ENCODE assay signal across 10 cellular contexts in genomic region chr2:49770919-49771318, GRCh38.
DNase-seq lines count a peak whose midpoint lies in the region; ATAC-seq and TF ChIP-seq lines count a peak whose summit lies in the region.
"Had no signal": no experiment of that assay in that cellular context is flagged by ENCODE, and none has a peak within 500 bp of the region (broad histone marks: within the 10 kb centered on the region; RNA-seq: fewer than 3 reads in every experiment).

No MANE protein-coding gene starts in this region.

- no peaks in the 10 kb centered on the region for H3K27me3 ChIP-seq in Caco-2 (replicated peaks; ENCODE audit: control insufficient read depth, insufficient read depth, low read length)

- no peak for ATAC-seq in activated CD8-positive, alpha-beta memory T cell treated with anti-CD3 and anti-CD28 coated beads, Interleukin-2, amount 10 ng/mL, durations not matched to agents 7 days and 5 days
- ATAC-seq: HCT116 had no signal

- H3K4me3 Mint-ChIP-seq in Caco-2 (ENCODE audit: unreplicated experiment), result no peak overlapping the region
- no peak overlapping the region for H3K4me3 Mint-ChIP-seq in activated CD8-positive, alpha-beta memory T cell treated with anti-CD3 and anti-CD28 coated beads, Interleukin-2, amount 10 ng/mL, durations not matched to agents 7 days and 5 days
- H3K4me3 Mint-ChIP-seq: activated naive CD8-positive, alpha-beta T cell treated with anti-CD3 and anti-CD28 coated beads, Interleukin-2, amount 10 ng/mL, durations not matched to agents 7 days and 5 days had no signal

- no peaks in the 10 kb centered on the region for H3K36me3 Mint-ChIP-seq in Caco-2 (ENCODE audit: insufficient read depth, unreplicated experiment)
- no peaks in the 10 kb centered on the region for H3K36me3 Mint-ChIP-seq in activated CD8-positive, alpha-beta memory T cell treated with anti-CD3 and anti-CD28 coated beads, Interleukin-2, amount 10 ng/mL, durations not matched to agents 7 days and 5 days
- H3K36me3 Mint-ChIP-seq: activated naive CD8-positive, alpha-beta T cell treated with anti-CD3 and anti-CD28 coated beads, Interleukin-2, amount 10 ng/mL, durations not matched to agents 7 days and 5 days had no signal

- H3K27ac Mint-ChIP-seq in Caco-2 (ENCODE audit: unreplicated experiment), result no peak overlapping the region
- no peak overlapping the region for H3K27ac Mint-ChIP-seq in activated CD8-positive, alpha-beta memory T cell treated with anti-CD3 and anti-CD28 coated beads, Interleukin-2, amount 10 ng/mL, durations not matched to agents 7 days and 5 days
- H3K27ac Mint-ChIP-seq: activated naive CD8-positive, alpha-beta T cell treated with anti-CD3 and anti-CD28 coated beads, Interleukin-2, amount 10 ng/mL, durations not matched to agents 7 days and 5 days had no signal

- H3K4me3 ChIP-seq in Caco-2 (ENCODE audit: low read depth, low read length), result no peak overlapping the region

- no peaks in the 10 kb centered on the region for H3K36me3 ChIP-seq in Caco-2 (ENCODE audit: control insufficient read depth, insufficient read depth, low read length)

- no peaks in the 10 kb centered on the region for H3K4me1 ChIP-seq in Caco-2

- intact Hi-C loops in Caco-2 (cut with micrococcal nuclease; ENCODE audit: unreplicated experiment), result loop anchor here (1.0 kb wide), 1 partner anchor 373 kb away; no protein-coding TSS in a partner anchor

- no peaks in the 10 kb centered on the region for H3K9me3 ChIP-seq in Caco-2

- POLR2A ChIA-PET in Caco-2 (lab: Charles Lee), result no interaction called here

- no peaks in the 10 kb centered on the region for H3K4me1 Mint-ChIP-seq in Caco-2 (ENCODE audit: low read depth, unreplicated experiment)
- no peaks in the 10 kb centered on the region for H3K4me1 Mint-ChIP-seq in activated CD8-positive, alpha-beta memory T cell treated with anti-CD3 and anti-CD28 coated beads, Interleukin-2, amount 10 ng/mL, durations not matched to agents 7 days and 5 days
- H3K4me1 Mint-ChIP-seq: activated naive CD8-positive, alpha-beta T cell treated with anti-CD3 and anti-CD28 coated beads, Interleukin-2, amount 10 ng/mL, durations not matched to agents 7 days and 5 days had no signal

- CTCF ChIA-PET in Caco-2 (lab: Charles Lee), result interaction anchor here (1.1 to 1.7 kb wide), 2 partner anchors 373 to 720 kb away, joined by 4 to 12 read pairs; no protein-coding TSS in a partner anchor
- CTCF ChIA-PET in activated CD8-positive, alpha-beta memory T cell treated with anti-CD3 and anti-CD28 coated beads, Interleukin-2, amount 10 ng/mL, durations not matched to agents 7 days and 5 days (lab: Charles Lee), result no interaction called here

- DNase-seq in Caco-2 (peak in 1 of 2 experiments; percentile 23), H4 (ENCODE audit: low spot score) (peak; percentile 66), amniotic epithelial cell (ENCODE audit: low read depth) (peak; percentile 1), left kidney (ENCODE audit: low read depth, low spot score) (peak; percentile 68), NCI-H2196 treated with DMSO at 0.1 percent for 48 hours (lab: John Stamatoyannopoulos, UW; ENCODE audit: unreplicated experiment) (no peak), GF-D8 (lab: John Stamatoyannopoulos, UW) (no peak)
- DNase-seq in activated CD8-positive, alpha-beta memory T cell treated with anti-CD3 and anti-CD28 coated beads, Interleukin-2, amount 10 ng/mL, durations not matched to agents 7 days and 5 days, result no peak
- no peak for DNase-seq in stimulated activated CD4-positive, alpha-beta T cell treated with anti-CD3 and anti-CD28 coated beads, Interleukin-1b, Interleukin-23, amount 100 ng/mL, for 48 hours
- DNase-seq: activated naive CD8-positive, alpha-beta T cell treated with anti-CD3 and anti-CD28 coated beads, Interleukin-2, amount 10 ng/mL, durations not matched to agents 7 days and 5 days had no signal

- no peaks in the 10 kb centered on the region for H3K27me3 Mint-ChIP-seq in Caco-2 (ENCODE audit: insufficient read depth, unreplicated experiment)
- no peaks in the 10 kb centered on the region for H3K27me3 Mint-ChIP-seq in activated CD8-positive, alpha-beta memory T cell treated with anti-CD3 and anti-CD28 coated beads, Interleukin-2, amount 10 ng/mL, durations not matched to agents 7 days and 5 days
- H3K27me3 Mint-ChIP-seq: activated naive CD8-positive, alpha-beta T cell treated with anti-CD3 and anti-CD28 coated beads, Interleukin-2, amount 10 ng/mL, durations not matched to agents 7 days and 5 days had no signal

- peak; percentile 29 to 39 for TF ChIP-seq CTCF in Caco-2 (IDR thresholded peaks at IDR 0.05; ENCODE audit: insufficient read depth in 1 of 2, low read depth in 1 of 2, low read length in 1 of 2, severe bottlenecking in 1 of 2, unreplicated experiment in 1 of 2)

- no TSS peak for BruUV-seq in Caco-2 (replicated peaks; lab: Mats Ljungman, UMichigan)

- no peaks in the 10 kb centered on the region for H3K9me3 Mint-ChIP-seq in Caco-2 (ENCODE audit: unreplicated experiment)
- H3K9me3 Mint-ChIP-seq in activated CD8-positive, alpha-beta memory T cell treated with anti-CD3 and anti-CD28 coated beads, Interleukin-2, amount 10 ng/mL, durations not matched to agents 7 days and 5 days (ENCODE audit: low read depth), result peaks cover 3% of the 10 kb centered on the region
- H3K9me3 Mint-ChIP-seq: activated naive CD8-positive, alpha-beta T cell treated with anti-CD3 and anti-CD28 coated beads, Interleukin-2, amount 10 ng/mL, durations not matched to agents 7 days and 5 days had no signal

Comparison
In these comparisons a context has a peak if more than half of its experiments do, and no peak if none do; other contexts are left out.
1. DNase-seq: peak in H4 (single experiment), amniotic epithelial cell (single experiment) and left kidney (single experiment); none in activated CD8-positive, alpha-beta memory T cell treated with anti-CD3 and anti-CD28 coated beads, Interleukin-2, amount 10 ng/mL, durations not matched to agents 7 days and 5 days (single experiment), NCI-H2196 treated with DMSO at 0.1 percent for 48 hours (single experiment), GF-D8 (single experiment) and stimulated activated CD4-positive, alpha-beta T cell treated with anti-CD3 and anti-CD28 coated beads, Interleukin-1b, Interleukin-23, amount 100 ng/mL, for 48 hours (single experiment).